Comparison of ENCODE assay signal across 1 cellular context in genomic region chr7:100169147-100169850, GRCh38.
TF ChIP-seq lines count a peak whose summit lies in the region.

No MANE protein-coding gene starts in this region.

TF ChIP-seq in K562, 482 proteins besides CTCF, POLR2A, EP300 and RAD21 (continued from another document):
- TF ChIP-seq ZNF398 (CRISPR knock-in tag; IDR thresholded peaks at IDR 0.05) = no peak
- no peak for TF ChIP-seq HSF4 (CRISPR knock-in tag; IDR thresholded peaks at IDR 0.05; ENCODE audit: borderline replicate concordance)
- no peak for TF ChIP-seq RCOR1 (IDR thresholded peaks at IDR 0.05; ENCODE audit: borderline replicate concordance in 1 of 2, low read depth in 2 of 2, low read length in 2 of 2)
